In the genomic region with DNA sequence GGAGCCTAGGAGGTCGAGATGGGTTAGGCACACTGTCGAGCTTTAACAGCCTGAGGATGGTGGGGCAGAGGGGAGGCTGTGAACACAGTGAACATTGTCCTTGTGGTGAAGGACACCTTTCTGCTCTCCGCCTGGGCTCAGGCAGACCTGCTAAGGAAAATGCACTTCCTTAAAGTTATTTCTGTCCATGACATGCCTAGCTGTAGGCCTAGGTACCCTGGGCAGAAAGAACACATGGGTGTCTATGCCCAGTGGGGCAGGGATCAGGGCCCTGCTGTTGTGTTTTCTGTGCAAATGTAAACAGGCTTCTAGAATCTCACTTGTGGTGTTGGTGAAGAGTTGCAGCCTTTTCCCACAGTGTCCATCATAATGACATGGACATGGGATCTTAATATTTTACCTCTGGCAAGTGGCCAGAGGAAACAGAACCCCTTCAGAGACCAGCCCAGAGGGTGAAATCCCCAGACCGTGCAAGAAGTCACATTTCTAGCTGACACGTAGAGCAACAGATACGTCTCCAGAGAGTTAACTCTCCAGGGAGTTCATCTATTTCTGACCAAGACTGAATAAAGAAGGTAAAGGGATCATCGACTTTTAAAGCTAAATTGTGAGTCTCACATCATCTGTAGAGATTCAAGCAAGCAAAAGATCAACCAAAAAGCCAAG, we compare ENCODE assay signal across 9 cellular contexts.
A peak's percentile ranks its signal among the peaks of the same experiment; 100 is the strongest.
DNase-seq lines count a peak whose midpoint lies in the region; ATAC-seq and TF ChIP-seq lines count a peak whose summit lies in the region.
"Had no signal": no experiment of that assay in that cellular context is flagged by ENCODE, and none has a peak within 500 bp of the region (broad histone marks: within the 10 kb centered on the region; RNA-seq: fewer than 3 reads in every experiment).

No MANE protein-coding gene starts in this region.

- no peak for TF ChIP-seq POLR2A in erythroblast (IDR thresholded peaks at IDR 0.05; ENCODE audit: low read length)

- H3K23ac ChIP-seq in trophoblast cell (ENCODE audit: low read length): no peak overlapping the region

- peak overlapping the region; percentile 13 for H3K14ac ChIP-seq in trophoblast cell (ENCODE audit: low read length)

- no peak overlapping the region for H4K12ac ChIP-seq in trophoblast cell (ENCODE audit: low read depth, low read length)

- H3K4me1 ChIP-seq in trophoblast cell (ENCODE audit: control insufficient read depth in 1 of 2, insufficient read depth in 2 of 2, low read length in 2 of 2): peaks cover 50 to 55% of the 10 kb centered on the region in 2 experiments

- no peaks in the 10 kb centered on the region for H3K27me3 ChIP-seq in trophoblast cell (ENCODE audit: insufficient read depth, low read length)

- ATAC-seq in GM18858 (IDR thresholded peaks at IDR 0.05; ENCODE audit: unreplicated experiment) (peak; percentile 66), HG02798 (IDR thresholded peaks at IDR 0.05; ENCODE audit: poor library complexity, unreplicated experiment) (peak; percentile 71)
- ATAC-seq: activated CD4-positive, alpha-beta T cell treated with anti-CD3 and anti-CD28 coated beads for 36 hours had no signal

- no peak overlapping the region for H4K8ac ChIP-seq in trophoblast cell (ENCODE audit: low read depth, low read length)

- peak overlapping the region; percentile 25 for H3K18ac ChIP-seq in trophoblast cell (ENCODE audit: low read length)

- peaks cover 12% of the 10 kb centered on the region for H3K79me2 ChIP-seq in trophoblast cell (ENCODE audit: control insufficient read depth, insufficient read depth, low read length, poor library complexity)

- H3K9me3 ChIP-seq in trophoblast cell (ENCODE audit: insufficient read depth, low read depth, low read length): no peaks in the 10 kb centered on the region

- no peak overlapping the region for H3K9ac ChIP-seq in trophoblast cell (ENCODE audit: low read length)

- H3K4ac ChIP-seq in trophoblast cell (ENCODE audit: low read depth, low read length): peak overlapping the region; percentile 65

- no peak for TF ChIP-seq CTCF in WI38 (IDR thresholded peaks at IDR 0.05; ENCODE audit: low read depth, low read length)

- no peaks in the 10 kb centered on the region for H3K36me3 ChIP-seq in trophoblast cell (ENCODE audit: control insufficient read depth in 1 of 2, insufficient read depth in 2 of 2, low read length in 2 of 2)

- peak overlapping the region; percentile 55 for H4K91ac ChIP-seq in trophoblast cell (ENCODE audit: low read depth, low read length)

- peak overlapping the region; percentile 51 for H2BK12ac ChIP-seq in trophoblast cell (ENCODE audit: low read length)

- DNase-seq in trophoblast cell: no peak
- no peak for DNase-seq in erythroblast (lab: John Stamatoyannopoulos, UW)
- DNase-seq in occipital lobe (lab: John Stamatoyannopoulos, UW): no peak
- no peak for DNase-seq in HCEC 1CT
- no peak for DNase-seq in medulla oblongata (ENCODE audit: extremely low spot score)
- DNase-seq: activated CD4-positive, alpha-beta T cell treated with anti-CD3 and anti-CD28 coated beads for 36 hours had no signal

- peaks cover 35% of the 10 kb centered on the region for H3K79me1 ChIP-seq in trophoblast cell (ENCODE audit: low read length)

- H2BK5ac ChIP-seq in trophoblast cell (ENCODE audit: low read depth, low read length, poor library complexity): no peak overlapping the region

- H2AK5ac ChIP-seq in trophoblast cell (ENCODE audit: low read length): no peak overlapping the region

- no peak overlapping the region for H3K27ac ChIP-seq in trophoblast cell (ENCODE audit: low read depth, low read length)

- H2BK120ac ChIP-seq in trophoblast cell (ENCODE audit: insufficient read depth, low read length, poor library complexity): no peak overlapping the region

- H3K4me3 ChIP-seq in WI38 (ENCODE audit: low read depth, low read length) (0 out of 2 replicates have a peak overlapping the region, but pooled peaks have one; percentile 2), trophoblast cell (ENCODE audit: low read depth, low read length) (no peak overlapping the region)

- peak overlapping the region; percentile 35 for H3K4me2 ChIP-seq in trophoblast cell (ENCODE audit: low read length)

- H2AFZ ChIP-seq in trophoblast cell (ENCODE audit: insufficient read depth, low read length, poor library complexity): no peak overlapping the region

- no CpG with 5 or more reads among the region's 7 CpGs for WGBS in trophoblast cell (ENCODE audit: extremely low coverage, insufficient coverage, insufficient read length)
